ENCODE assay signal across 1 cellular context in genomic region chr9:133133680-133134418, GRCh38.
TF ChIP-seq lines count a peak whose summit lies in the region.

No MANE protein-coding gene starts in this region.

TF ChIP-seq in SK-N-SH, 30 proteins besides CTCF, POLR2A, EP300 and RAD21 (continued from another document):
- no peak; the same call in 1 of the 2 replicates for TF ChIP-seq USF1 (IDR thresholded peaks at IDR 0.05; ENCODE audit: borderline replicate concordance, low read depth)
- no peak for TF ChIP-seq IRF3 (IDR thresholded peaks at IDR 0.05; ENCODE audit: low read depth, low read length)
- no peak; the same call in 1 of the 2 replicates for TF ChIP-seq ELF1 (IDR thresholded peaks at IDR 0.05)
- TF ChIP-seq FOSL2 (IDR thresholded peaks at IDR 0.05; ENCODE audit: borderline replicate concordance, low read depth) = peak; percentile 97
- no peak for TF ChIP-seq REST (IDR thresholded peaks at IDR 0.05; ENCODE audit: low read depth, low read length)
- TF ChIP-seq RXRA (IDR thresholded peaks at IDR 0.05; ENCODE audit: borderline replicate concordance, low read depth) = peak; percentile 84; the same call in 1 of the 2 replicates
- peak; percentile 95 for TF ChIP-seq TCF12 (IDR thresholded peaks at IDR 0.05)
- no peak; the same call in 1 of the 2 replicates for TF ChIP-seq JUND (IDR thresholded peaks at IDR 0.05)
- TF ChIP-seq SMC3 (IDR thresholded peaks at IDR 0.05; ENCODE audit: low read depth, low read length) = no peak
- TF ChIP-seq CHD2 (IDR thresholded peaks at IDR 0.05; ENCODE audit: low read length, partially characterized antibody) = peak; percentile 53
- no peak for TF ChIP-seq FOXM1 (IDR thresholded peaks at IDR 0.05; ENCODE audit: low read depth)
